In genomic region chr2:149559341-149560068, GRCh38 we compare ENCODE assay signal across 20 cellular contexts.
"Had no signal": no experiment of that assay in that cellular context is flagged by ENCODE, and none has a peak within 500 bp of the region (broad histone marks: within the 10 kb centered on the region; RNA-seq: fewer than 3 reads in every experiment).

No MANE protein-coding gene starts in this region.

- H3K27me3 Mint-ChIP-seq: dendritic cell treated with granulocyte-macrophage colony-stimulating factor and Interleukin-4, amounts not matched to agents 40 ng/mL and 50 ng/mL, for 4 days had no signal

- H3K9me3 Mint-ChIP-seq: activated naive CD8-positive, alpha-beta T cell treated with anti-CD3 and anti-CD28 coated beads for 36 hours; dendritic cell treated with granulocyte-macrophage colony-stimulating factor and Interleukin-4, amounts not matched to agents 40 ng/mL and 50 ng/mL, for 4 days; effector memory CD8-positive, alpha-beta T cell; mesothelial cell of epicardium; nephron progenitor cell had no signal

- H3K27ac ChIP-seq: cardiac muscle cell, lower lobe of right lung, VCaP had no signal

- H3K4me3 ChIP-seq: cardiac muscle cell, lower lobe of right lung had no signal

- H3K4me3 Mint-ChIP-seq: activated naive CD8-positive, alpha-beta T cell treated with anti-CD3 and anti-CD28 coated beads for 36 hours; dendritic cell treated with granulocyte-macrophage colony-stimulating factor and Interleukin-4, amounts not matched to agents 40 ng/mL and 50 ng/mL, for 4 days; effector memory CD8-positive, alpha-beta T cell; mesothelial cell of epicardium; nephron progenitor cell had no signal

- H3K36me3 ChIP-seq: cardiac muscle cell, lower lobe of right lung had no signal

- H3K4me1 Mint-ChIP-seq: activated naive CD8-positive, alpha-beta T cell treated with anti-CD3 and anti-CD28 coated beads for 36 hours had no signal

- H3K27ac Mint-ChIP-seq: activated naive CD8-positive, alpha-beta T cell treated with anti-CD3 and anti-CD28 coated beads for 36 hours; dendritic cell treated with granulocyte-macrophage colony-stimulating factor and Interleukin-4, amounts not matched to agents 40 ng/mL and 50 ng/mL, for 4 days; effector memory CD8-positive, alpha-beta T cell; mesothelial cell of epicardium; nephron progenitor cell had no signal

- H3K9me3 ChIP-seq: lower lobe of right lung had no signal

- DNase-seq: activated CD4-positive, alpha-beta T cell treated with anti-CD3 and anti-CD28 coated beads, Interleukin-2, amount 50 U/mL, for 48 hours; activated naive CD8-positive, alpha-beta T cell treated with anti-CD3 and anti-CD28 coated beads for 36 hours; amygdala; effector memory CD8-positive, alpha-beta T cell; foreskin fibroblast; hippocampal formation; islet precursor cell; left colon; lower lobe of right lung; nephron progenitor cell; occipital lobe; stimulated activated CD4-positive, alpha-beta T cell treated with anti-CD3 and anti-CD28 coated beads, Interleukin-12 subunit alpha, Interleukin-12 subunit beta, amount 100 ng/mL, for 4 hours; stimulated activated CD4-positive, alpha-beta T cell treated with anti-CD3 and anti-CD28 coated beads, Interleukin-1b, Interleukin-23, amount 100 ng/mL, for 48 hours; stimulated activated CD8-positive, alpha-beta memory T cell treated with anti-CD3 and anti-CD28 coated beads, Interleukin-4, amount 100 ng/mL, for 48 hours; stimulated activated naive CD4-positive, alpha-beta T cell; T-helper 2 cell had no signal

- ATAC-seq: effector memory CD8-positive, alpha-beta T cell; left colon; lower lobe of right lung had no signal

- H3K36me3 Mint-ChIP-seq: activated naive CD8-positive, alpha-beta T cell treated with anti-CD3 and anti-CD28 coated beads for 36 hours; mesothelial cell of epicardium had no signal

- H3K27me3 ChIP-seq: cardiac muscle cell had no signal
